In the genomic region with DNA sequence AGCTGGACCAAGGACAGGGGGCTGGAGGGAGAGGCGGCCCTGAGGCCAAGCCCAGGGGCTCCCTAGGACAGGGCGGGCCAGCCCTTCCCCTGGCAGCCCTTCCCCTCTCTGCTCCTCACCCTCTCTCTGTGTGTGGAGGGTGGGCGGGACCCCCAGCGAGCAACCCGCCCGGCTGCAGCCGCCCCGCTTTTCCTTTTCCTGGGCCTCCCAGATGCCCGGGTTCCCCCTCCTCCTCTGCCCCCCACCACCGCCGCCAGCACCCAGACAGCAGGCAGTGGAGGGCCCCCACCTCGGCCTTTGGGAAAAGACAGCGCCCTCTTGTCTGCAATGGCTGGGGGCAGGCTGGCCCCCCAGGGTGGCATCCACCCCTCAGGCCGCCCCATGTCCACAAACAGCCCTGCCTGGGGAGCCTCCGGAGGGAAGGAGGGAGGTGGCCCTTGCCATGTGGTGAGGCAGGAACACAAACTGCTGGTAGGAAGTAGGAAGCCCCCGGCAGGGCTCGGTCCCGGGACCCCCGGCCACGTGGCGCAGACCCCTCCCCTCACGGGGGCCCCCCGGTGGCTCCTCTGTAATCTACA, we compare ENCODE assay signal across 27 cellular contexts.
DNase-seq lines count a peak whose midpoint lies in the region; ATAC-seq and TF ChIP-seq lines count a peak whose summit lies in the region.
"Had no signal": no experiment of that assay in that cellular context is flagged by ENCODE, and none has a peak within 500 bp of the region (broad histone marks: within the 10 kb centered on the region; RNA-seq: fewer than 3 reads in every experiment).

No MANE protein-coding gene starts in this region.

- no peaks in the 10 kb centered on the region for H3K9me2 ChIP-seq in GM23338 (ENCODE audit: insufficient read depth)
- H3K9me2 ChIP-seq: SK-N-SH had no signal

- H3K9me3 Mint-ChIP-seq in CD14-positive monocyte: peaks cover 0 to 6% (median 2%) of the 10 kb centered on the region in 7 donors
- peaks cover 12% of the 10 kb centered on the region for H3K9me3 Mint-ChIP-seq in GM23338
- H3K9me3 Mint-ChIP-seq: activated naive CD4-positive, alpha-beta T cell treated with anti-CD3 and anti-CD28 coated beads for 36 hours; IgD-negative memory B cell had no signal

- no peak for TF ChIP-seq CTCF in CD14-positive monocyte (IDR thresholded peaks at IDR 0.05)
- no peak for TF ChIP-seq CTCF in GM23338 (conservative IDR thresholded peaks at IDR 0.05; ENCODE audit: low read depth in 2 of 2)

- H3K27me3 ChIP-seq in GM23338 (ENCODE audit: insufficient read depth): no peaks in the 10 kb centered on the region

- TF ChIP-seq EP300 in Ishikawa (IDR thresholded peaks at IDR 0.05; ENCODE audit: borderline replicate concordance): no peak

- H3K4me3 Mint-ChIP-seq in CD14-positive monocyte: no peak overlapping the region
- H3K4me3 Mint-ChIP-seq in GM23338: no peak overlapping the region
- H3K4me3 Mint-ChIP-seq: activated naive CD4-positive, alpha-beta T cell treated with anti-CD3 and anti-CD28 coated beads for 36 hours; IgD-negative memory B cell had no signal

- no peaks in the 10 kb centered on the region for H3K36me3 ChIP-seq in GM23338 (ENCODE audit: insufficient read depth)
- H3K36me3 ChIP-seq: breast epithelium, neutrophil, prostate gland had no signal

- no peak for TF ChIP-seq RAD21 in Ishikawa (IDR thresholded peaks at IDR 0.05; ENCODE audit: low read depth)

- intact Hi-C loops in CD14-positive monocyte (cut with micrococcal nuclease) (no loop called here), sciatic nerve (cut with DNase I) (no loop called here)

- H3K4me1 Mint-ChIP-seq in CD14-positive monocyte: no peaks in the 10 kb centered on the region
- no peaks in the 10 kb centered on the region for H3K4me1 Mint-ChIP-seq in GM23338
- H3K4me1 Mint-ChIP-seq: IgD-negative memory B cell had no signal

- DNase-seq in CD14-positive monocyte (ENCODE audit: low spot score) (peak; percentile 17), islet precursor cell (peak; percentile 44), sciatic nerve (ENCODE audit: low spot score) (peak; percentile 51), NCI-H1694 (lab: John Stamatoyannopoulos, UW) (no peak), GM23338 (ENCODE audit: low spot score) (no peak), middle frontal gyrus (ENCODE audit: extremely low spot score, low spot score) (no peak), CD1c-positive myeloid dendritic cell (ENCODE audit: extremely low spot score) (no peak)
- DNase-seq: activated CD4-positive, alpha-beta T cell treated with anti-CD3 and anti-CD28 coated beads for 4 hours; activated naive CD4-positive, alpha-beta T cell treated with anti-CD3 and anti-CD28 coated beads for 36 hours; activated T-cell treated with anti-CD3 and anti-CD28 coated beads, Interleukin-2, amount 50 U/mL, for 48 hours; COR-L47; DMS53; effector memory CD4-positive, alpha-beta T cell; erythroblast; mammary epithelial cell; NCI-H1105; NCI-H1930; NCI-H526 treated with DMSO at 0.1 percent for 48 hours; RPMI8226; SK-N-SH; T-helper 2 cell had no signal

- H3K4me3 ChIP-seq in GM23338: no peak overlapping the region
- H3K4me3 ChIP-seq: breast epithelium, coronary artery, prostate gland had no signal

- H3K27me3 Mint-ChIP-seq in CD14-positive monocyte (ENCODE audit: low read depth in 3 of 3): peaks cover 3 to 6% (median 6%) of the 10 kb centered on the region in 3 donors
- peaks cover 7% of the 10 kb centered on the region for H3K27me3 Mint-ChIP-seq in GM23338 (ENCODE audit: insufficient read depth, low read depth, poor library complexity)
- H3K27me3 Mint-ChIP-seq: IgD-negative memory B cell had no signal

- no peak overlapping the region for H3K4me2 ChIP-seq in GM23338
- H3K4me2 ChIP-seq: SK-N-SH had no signal

- H3F3A ChIP-seq in GM23338 (replicated peaks; ENCODE audit: low read depth): no peaks in the 10 kb centered on the region

- H3K27ac Mint-ChIP-seq in CD14-positive monocyte (no peak overlapping the region), GM23338 (no peak overlapping the region)
- H3K27ac Mint-ChIP-seq: activated naive CD4-positive, alpha-beta T cell treated with anti-CD3 and anti-CD28 coated beads for 36 hours; IgD-negative memory B cell had no signal

- no peaks in the 10 kb centered on the region for H3K36me3 Mint-ChIP-seq in CD14-positive monocyte
- H3K36me3 Mint-ChIP-seq in GM23338 (ENCODE audit: low read depth): peaks cover 3% of the 10 kb centered on the region; the same call in 2 of the 3 replicates
- H3K36me3 Mint-ChIP-seq: IgD-negative memory B cell had no signal

- no peak overlapping the region for H3K27ac ChIP-seq in GM23338 (ENCODE audit: low read depth)
- H3K27ac ChIP-seq: breast epithelium, coronary artery, neutrophil, prostate gland had no signal

- no peaks in the 10 kb centered on the region for H3K79me2 ChIP-seq in GM23338 (replicated peaks; ENCODE audit: insufficient read depth)

- H3K4me1 ChIP-seq in GM23338 (ENCODE audit: insufficient read depth): no peaks in the 10 kb centered on the region

- ATAC-seq in sciatic nerve: no peak
- no peak for ATAC-seq in GM23338

- H4K20me1 ChIP-seq in GM23338 (replicated peaks; ENCODE audit: insufficient read depth): no peaks in the 10 kb centered on the region

- no peak overlapping the region for H2AFZ ChIP-seq in GM23338

TF ChIP-seq in Ishikawa, 13 proteins besides CTCF, POLR2A, EP300 and RAD21:
- TF ChIP-seq TCF12 (IDR thresholded peaks at IDR 0.05; ENCODE audit: low read depth) (no peak), ZBTB7A (IDR thresholded peaks at IDR 0.05; ENCODE audit: low read depth) (0 out of 2 replicates have a peak, but pooled peaks have one; percentile 41)

TF ChIP-seq in GM23338, 12 proteins besides CTCF, POLR2A, EP300 and RAD21 (continues in another document):
- TF ChIP-seq EZH2 (IDR thresholded peaks at IDR 0.05; ENCODE audit: low read depth, unreplicated experiment): no peak
- TF ChIP-seq, protein P1, sequence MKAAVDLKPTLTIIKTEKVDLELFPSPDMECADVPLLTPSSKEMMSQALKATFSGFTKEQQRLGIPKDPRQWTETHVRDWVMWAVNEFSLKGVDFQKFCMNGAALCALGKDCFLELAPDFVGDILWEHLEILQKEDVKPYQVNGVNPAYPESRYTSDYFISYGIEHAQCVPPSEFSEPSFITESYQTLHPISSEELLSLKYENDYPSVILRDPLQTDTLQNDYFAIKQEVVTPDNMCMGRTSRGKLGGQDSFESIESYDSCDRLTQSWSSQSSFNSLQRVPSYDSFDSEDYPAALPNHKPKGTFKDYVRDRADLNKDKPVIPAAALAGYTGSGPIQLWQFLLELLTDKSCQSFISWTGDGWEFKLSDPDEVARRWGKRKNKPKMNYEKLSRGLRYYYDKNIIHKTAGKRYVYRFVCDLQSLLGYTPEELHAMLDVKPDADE (IDR thresholded peaks at IDR 0.05): no peak
- TF ChIP-seq, protein P2, sequence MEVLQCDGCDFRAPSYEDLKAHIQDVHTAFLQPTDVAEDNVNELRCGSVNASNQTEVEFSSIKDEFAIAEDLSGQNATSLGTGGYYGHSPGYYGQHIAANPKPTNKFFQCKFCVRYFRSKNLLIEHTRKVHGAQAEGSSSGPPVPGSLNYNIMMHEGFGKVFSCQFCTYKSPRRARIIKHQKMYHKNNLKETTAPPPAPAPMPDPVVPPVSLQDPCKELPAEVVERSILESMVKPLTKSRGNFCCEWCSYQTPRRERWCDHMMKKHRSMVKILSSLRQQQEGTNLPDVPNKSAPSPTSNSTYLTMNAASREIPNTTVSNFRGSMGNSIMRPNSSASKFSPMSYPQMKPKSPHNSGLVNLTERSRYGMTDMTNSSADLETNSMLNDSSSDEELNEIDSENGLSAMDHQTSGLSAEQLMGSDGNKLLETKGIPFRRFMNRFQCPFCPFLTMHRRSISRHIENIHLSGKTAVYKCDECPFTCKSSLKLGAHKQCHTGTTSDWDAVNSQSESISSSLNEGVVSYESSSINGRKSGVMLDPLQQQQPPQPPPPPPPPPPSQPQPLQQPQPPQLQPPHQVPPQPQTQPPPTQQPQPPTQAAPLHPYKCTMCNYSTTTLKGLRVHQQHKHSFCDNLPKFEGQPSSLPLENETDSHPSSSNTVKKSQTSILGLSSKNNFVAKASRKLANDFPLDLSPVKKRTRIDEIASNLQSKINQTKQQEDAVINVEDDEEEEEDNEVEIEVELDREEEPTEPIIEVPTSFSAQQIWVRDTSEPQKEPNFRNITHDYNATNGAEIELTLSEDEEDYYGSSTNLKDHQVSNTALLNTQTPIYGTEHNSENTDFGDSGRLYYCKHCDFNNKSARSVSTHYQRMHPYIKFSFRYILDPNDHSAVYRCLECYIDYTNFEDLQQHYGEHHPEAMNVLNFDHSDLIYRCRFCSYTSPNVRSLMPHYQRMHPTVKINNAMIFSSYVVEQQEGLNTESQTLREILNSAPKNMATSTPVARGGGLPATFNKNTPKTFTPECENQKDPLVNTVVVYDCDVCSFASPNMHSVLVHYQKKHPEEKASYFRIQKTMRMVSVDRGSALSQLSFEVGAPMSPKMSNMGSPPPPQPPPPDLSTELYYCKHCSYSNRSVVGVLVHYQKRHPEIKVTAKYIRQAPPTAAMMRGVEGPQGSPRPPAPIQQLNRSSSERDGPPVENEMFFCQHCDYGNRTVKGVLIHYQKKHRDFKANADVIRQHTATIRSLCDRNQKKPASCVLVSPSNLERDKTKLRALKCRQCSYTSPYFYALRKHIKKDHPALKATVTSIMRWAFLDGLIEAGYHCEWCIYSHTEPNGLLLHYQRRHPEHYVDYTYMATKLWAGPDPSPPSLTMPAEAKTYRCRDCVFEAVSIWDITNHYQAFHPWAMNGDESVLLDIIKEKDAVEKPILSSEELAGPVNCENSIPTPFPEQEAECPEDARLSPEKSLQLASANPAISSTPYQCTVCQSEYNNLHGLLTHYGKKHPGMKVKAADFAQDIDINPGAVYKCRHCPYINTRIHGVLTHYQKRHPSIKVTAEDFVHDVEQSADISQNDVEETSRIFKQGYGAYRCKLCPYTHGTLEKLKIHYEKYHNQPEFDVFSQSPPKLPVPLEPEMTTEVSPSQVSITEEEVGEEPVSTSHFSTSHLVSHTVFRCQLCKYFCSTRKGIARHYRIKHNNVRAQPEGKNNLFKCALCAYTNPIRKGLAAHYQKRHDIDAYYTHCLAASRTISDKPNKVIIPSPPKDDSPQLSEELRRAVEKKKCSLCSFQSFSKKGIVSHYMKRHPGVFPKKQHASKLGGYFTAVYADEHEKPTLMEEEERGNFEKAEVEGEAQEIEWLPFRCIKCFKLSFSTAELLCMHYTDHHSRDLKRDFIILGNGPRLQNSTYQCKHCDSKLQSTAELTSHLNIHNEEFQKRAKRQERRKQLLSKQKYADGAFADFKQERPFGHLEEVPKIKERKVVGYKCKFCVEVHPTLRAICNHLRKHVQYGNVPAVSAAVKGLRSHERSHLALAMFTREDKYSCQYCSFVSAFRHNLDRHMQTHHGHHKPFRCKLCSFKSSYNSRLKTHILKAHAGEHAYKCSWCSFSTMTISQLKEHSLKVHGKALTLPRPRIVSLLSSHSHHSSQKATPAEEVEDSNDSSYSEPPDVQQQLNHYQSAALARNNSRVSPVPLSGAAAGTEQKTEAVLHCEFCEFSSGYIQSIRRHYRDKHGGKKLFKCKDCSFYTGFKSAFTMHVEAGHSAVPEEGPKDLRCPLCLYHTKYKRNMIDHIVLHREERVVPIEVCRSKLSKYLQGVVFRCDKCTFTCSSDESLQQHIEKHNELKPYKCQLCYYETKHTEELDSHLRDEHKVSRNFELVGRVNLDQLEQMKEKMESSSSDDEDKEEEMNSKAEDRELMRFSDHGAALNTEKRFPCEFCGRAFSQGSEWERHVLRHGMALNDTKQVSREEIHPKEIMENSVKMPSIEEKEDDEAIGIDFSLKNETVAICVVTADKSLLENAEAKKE (CRISPR knock-in tag; IDR thresholded peaks at IDR 0.05): no peak

Comparison
In these comparisons a context has a peak if more than half of its experiments do, and no peak if none do; other contexts are left out.
1. DNase-seq: peak in CD14-positive monocyte (single experiment), islet precursor cell (single experiment) and sciatic nerve (single experiment); none in NCI-H1694 (single experiment), GM23338 (single experiment), middle frontal gyrus (single experiment) and CD1c-positive myeloid dendritic cell (single experiment).